ENCODE assay signal across 27 cellular contexts in the genomic region with DNA sequence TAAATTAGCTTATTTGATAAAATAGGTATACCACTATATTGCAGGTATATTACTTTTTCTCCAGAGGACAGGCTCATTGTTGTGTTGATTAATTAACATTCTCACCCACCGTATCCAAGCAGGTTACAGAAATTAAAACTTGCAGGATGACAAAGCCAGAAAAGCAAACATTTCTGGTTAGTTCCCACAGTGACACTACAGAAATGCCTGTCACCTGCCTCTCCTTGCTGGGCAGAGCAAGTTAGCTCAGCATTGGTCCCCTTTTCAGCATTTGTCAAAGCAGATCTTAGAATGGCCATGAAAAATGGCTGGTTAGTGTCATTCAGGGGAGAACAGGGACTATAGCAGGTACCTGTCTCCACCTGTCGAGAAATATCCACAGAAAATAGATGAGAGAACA. TPM values are rescaled to one million over a fixed set of nuclear protein-coding genes. Genes with fewer than 3 reads are reported as not detected.
"Had no signal": no experiment of that assay in that cellular context is flagged by ENCODE, and none has a peak within 500 bp of the region (broad histone marks: within the 10 kb centered on the region; RNA-seq: fewer than 3 reads in every experiment).

No MANE protein-coding gene starts in this region.

- H3K4me1 Mint-ChIP-seq: mesothelial cell of epicardium; naive B cell; natural killer cell; nephron progenitor cell; stimulated activated memory B cell treated with anti-CD40 and anti-IgM and Interleukin-4, amounts not matched to agents 10 μg/mL and 1 μg/mL and 100 μg/mL, for 72 hours; stimulated activated naive CD8-positive, alpha-beta T cell treated with anti-CD3 and anti-CD28 coated beads, Interleukin-15, amount 100 ng/mL, for 72 hours had no signal

- H3K36me3 Mint-ChIP-seq: mesothelial cell of epicardium; naive B cell; natural killer cell; stimulated activated memory B cell treated with anti-CD40 and anti-IgM and Interleukin-4, amounts not matched to agents 10 μg/mL and 1 μg/mL and 100 μg/mL, for 72 hours had no signal

- H3K36me3 ChIP-seq: left ventricle myocardium inferior, neutrophil, right atrium auricular region, right lobe of liver, tibial nerve, uterus had no signal

- H3K4me3 Mint-ChIP-seq: mesothelial cell of epicardium; naive B cell; natural killer cell; nephron progenitor cell; neural progenitor cell; stimulated activated memory B cell treated with anti-CD40 and anti-IgM and Interleukin-4, amounts not matched to agents 10 μg/mL and 1 μg/mL and 100 μg/mL, for 72 hours; stimulated activated naive CD8-positive, alpha-beta T cell treated with anti-CD3 and anti-CD28 coated beads, Interleukin-15, amount 100 ng/mL, for 72 hours; type B pancreatic cell had no signal

- H3K27ac ChIP-seq: left ventricle myocardium inferior, neural progenitor cell, neutrophil, right atrium auricular region, right lobe of liver, tibial nerve, uterus had no signal

- DNase-seq: islet precursor cell; left ventricle myocardium inferior; mesendoderm; naive B cell; natural killer cell; nephron progenitor cell; occipital lobe; right lobe of liver; stimulated activated CD4-positive, alpha-beta T cell treated with anti-CD3 and anti-CD28 coated beads, Interleukin-1b, Interleukin-23, amount 100 ng/mL, for 48 hours; stimulated activated CD4-positive, alpha-beta T cell treated with anti-CD3 and anti-CD28 coated beads, Interleukin-2, amount 100 ng/mL, for 48 hours; stimulated activated CD4-positive, alpha-beta T cell treated with anti-CD3 and anti-CD28 coated beads, Interleukin-4, amount 100 ng/mL, for 4 hours; stimulated activated CD8-positive, alpha-beta memory T cell treated with anti-CD3 and anti-CD28 coated beads, Interleukin-4, amount 100 ng/mL, for 48 hours; stimulated activated naive CD4-positive, alpha-beta T cell treated with Interleukin-2 at 50 U/mL for 16 hours; stimulated activated naive CD8-positive, alpha-beta T cell treated with anti-CD3 and anti-CD28 coated beads, Interleukin-15, amount 100 ng/mL, for 72 hours; substantia nigra; uterus had no signal

- H3K4me3 ChIP-seq: left ventricle myocardium inferior, lung, neural progenitor cell, right atrium auricular region, right lobe of liver, smooth muscle cell, tibial nerve, uterus had no signal

- H3K27me3 Mint-ChIP-seq: progenitor cell of endocrine pancreas; stimulated activated memory B cell treated with anti-CD40 and anti-IgM and Interleukin-4, amounts not matched to agents 10 μg/mL and 1 μg/mL and 100 μg/mL, for 72 hours; stimulated activated naive CD8-positive, alpha-beta T cell treated with anti-CD3 and anti-CD28 coated beads, Interleukin-15, amount 100 ng/mL, for 72 hours; type B pancreatic cell had no signal

- H3K9me3 Mint-ChIP-seq: mesothelial cell of epicardium; naive B cell; nephron progenitor cell; neural progenitor cell; stimulated activated memory B cell treated with anti-CD40 and anti-IgM and Interleukin-4, amounts not matched to agents 10 μg/mL and 1 μg/mL and 100 μg/mL, for 72 hours; stimulated activated naive CD8-positive, alpha-beta T cell treated with anti-CD3 and anti-CD28 coated beads, Interleukin-15, amount 100 ng/mL, for 72 hours; type B pancreatic cell had no signal

- H3K9me3 ChIP-seq: left ventricle myocardium inferior, neutrophil, right atrium auricular region, right lobe of liver, tibial nerve, uterus had no signal

- H3K27me3 ChIP-seq: neural progenitor cell, neutrophil, right atrium auricular region, right lobe of liver, tibial nerve, uterus had no signal

- H3K4me1 ChIP-seq: left ventricle myocardium inferior, right atrium auricular region, tibial nerve, uterus had no signal

- ATAC-seq: natural killer cell; right lobe of liver; stimulated activated memory B cell treated with anti-CD40 and anti-IgM and Interleukin-4, amounts not matched to agents 10 μg/mL and 1 μg/mL and 100 μg/mL, for 72 hours; stimulated activated naive CD8-positive, alpha-beta T cell treated with anti-CD3 and anti-CD28 coated beads, Interleukin-15, amount 100 ng/mL, for 72 hours had no signal

- H3K27ac Mint-ChIP-seq: mesothelial cell of epicardium; naive B cell; natural killer cell; nephron progenitor cell; neural progenitor cell; progenitor cell of endocrine pancreas; stimulated activated memory B cell treated with anti-CD40 and anti-IgM and Interleukin-4, amounts not matched to agents 10 μg/mL and 1 μg/mL and 100 μg/mL, for 72 hours; stimulated activated naive CD8-positive, alpha-beta T cell treated with anti-CD3 and anti-CD28 coated beads, Interleukin-15, amount 100 ng/mL, for 72 hours; type B pancreatic cell had no signal

RNA-seq across cellular contexts. Expression of gene RMST, which starts 38.8 kb away (rescaled TPM):
- total RNA-seq: natural killer cell, osteocyte, smooth muscle cell had no signal
- polyA plus RNA-seq: smooth muscle cell had no signal
